1 cellular context compared by ENCODE assay signal in genomic region chr6:105757512-105758200, GRCh38.
TF ChIP-seq lines count a peak whose summit lies in the region.

No MANE protein-coding gene starts in this region.

TF ChIP-seq in HepG2, 621 proteins besides CTCF, POLR2A, EP300 and RAD21 (continued from another document):
- TF ChIP-seq ZNF276 (CRISPR knock-in tag; IDR thresholded peaks at IDR 0.05; ENCODE audit: low read depth) = no peak
- no peak for TF ChIP-seq ZBTB37 (CRISPR knock-in tag; IDR thresholded peaks at IDR 0.05)
- TF ChIP-seq ZBTB49 (CRISPR knock-in tag; IDR thresholded peaks at IDR 0.05; ENCODE audit: borderline replicate concordance) = no peak
- no peak for TF ChIP-seq ZNF383 (CRISPR knock-in tag; IDR thresholded peaks at IDR 0.05; ENCODE audit: borderline replicate concordance)
- TF ChIP-seq ZNF550 (CRISPR knock-in tag; IDR thresholded peaks at IDR 0.05; ENCODE audit: borderline replicate concordance) = no peak
- no peak for TF ChIP-seq ZNF253 (CRISPR knock-in tag; IDR thresholded peaks at IDR 0.05; ENCODE audit: borderline replicate concordance)
- TF ChIP-seq TAF1 (CRISPR knock-in tag; IDR thresholded peaks at IDR 0.05) = no peak
- TF ChIP-seq ZNF34 (CRISPR knock-in tag; IDR thresholded peaks at IDR 0.05; ENCODE audit: borderline replicate concordance) = no peak
- TF ChIP-seq TAF15 (IDR thresholded peaks at IDR 0.05; ENCODE audit: low read depth, low read length, poor library complexity, severe bottlenecking) = no peak
- no peak for TF ChIP-seq ZNF562 (CRISPR knock-in tag; IDR thresholded peaks at IDR 0.05; ENCODE audit: borderline replicate concordance)
- TF ChIP-seq REST (IDR thresholded peaks at IDR 0.05; ENCODE audit: borderline replicate concordance in 1 of 2, low read depth in 1 of 2, low read length in 2 of 2) = no peak
- peak; percentile 57; the same call in 1 of the 2 replicates for TF ChIP-seq HMG20A (CRISPR knock-in tag; IDR thresholded peaks at IDR 0.05; ENCODE audit: borderline replicate concordance)
- TF ChIP-seq ZBTB42 (CRISPR knock-in tag; IDR thresholded peaks at IDR 0.05) = no peak
- TF ChIP-seq ZNF264 (CRISPR knock-in tag; IDR thresholded peaks at IDR 0.05) = no peak
- TF ChIP-seq ETV5 (CRISPR knock-in tag; IDR thresholded peaks at IDR 0.05; ENCODE audit: borderline replicate concordance) = no peak
- no peak for TF ChIP-seq GTF2F1 (IDR thresholded peaks at IDR 0.05; ENCODE audit: low read length)
- no peak for TF ChIP-seq GLMP (CRISPR knock-in tag; IDR thresholded peaks at IDR 0.05; ENCODE audit: borderline replicate concordance)
- TF ChIP-seq ZNF326 (CRISPR knock-in tag; IDR thresholded peaks at IDR 0.05; ENCODE audit: borderline replicate concordance) = no peak
- TF ChIP-seq FOXA1 (IDR thresholded peaks at IDR 0.05) = no peak
- no peak for TF ChIP-seq FOXA1 (CRISPR knock-in tag; IDR thresholded peaks at IDR 0.05)
- TF ChIP-seq ZNF570 (CRISPR knock-in tag; IDR thresholded peaks at IDR 0.05; ENCODE audit: borderline replicate concordance) = no peak
- no peak for TF ChIP-seq ZBTB4 (CRISPR knock-in tag; IDR thresholded peaks at IDR 0.05; ENCODE audit: borderline replicate concordance)
- TF ChIP-seq ZNF225 (CRISPR knock-in tag; IDR thresholded peaks at IDR 0.05) = no peak
- no peak for TF ChIP-seq ZNF207 (IDR thresholded peaks at IDR 0.05; ENCODE audit: borderline replicate concordance)
- no peak for TF ChIP-seq ZNF747 (CRISPR knock-in tag; IDR thresholded peaks at IDR 0.05; ENCODE audit: borderline replicate concordance)
- no peak for TF ChIP-seq AHR (CRISPR knock-in tag; IDR thresholded peaks at IDR 0.05)
- TF ChIP-seq HNRNPLL (IDR thresholded peaks at IDR 0.05; ENCODE audit: low read depth, low read length, poor library complexity, severe bottlenecking) = no peak
- no peak for TF ChIP-seq SOX6 (IDR thresholded peaks at IDR 0.05)
- TF ChIP-seq SOX6 (CRISPR knock-in tag; IDR thresholded peaks at IDR 0.05) = peak; percentile 35; the same call in 1 of the 2 replicates
- TF ChIP-seq TEAD3 (CRISPR knock-in tag; optimal IDR thresholded peaks at IDR 0.05; ENCODE audit: borderline replicate concordance) = peak; percentile 9
- no peak for TF ChIP-seq PAXIP1 (CRISPR knock-in tag; conservative IDR thresholded peaks at IDR 0.05)
- TF ChIP-seq KDM2A (CRISPR knock-in tag; IDR thresholded peaks at IDR 0.05; ENCODE audit: borderline replicate concordance, low read depth) = no peak
- no peak for TF ChIP-seq TGIF2 (CRISPR knock-in tag; IDR thresholded peaks at IDR 0.05)
- TF ChIP-seq PBX3 (CRISPR knock-in tag; IDR thresholded peaks at IDR 0.05; ENCODE audit: borderline replicate concordance) = no peak
- TF ChIP-seq ZNF30 (CRISPR knock-in tag; IDR thresholded peaks at IDR 0.05) = no peak
TF ChIP-seq in HepG2: peak in this region for 18.
